Comparison of ENCODE assay signal across 17 cellular contexts in the genomic region with DNA sequence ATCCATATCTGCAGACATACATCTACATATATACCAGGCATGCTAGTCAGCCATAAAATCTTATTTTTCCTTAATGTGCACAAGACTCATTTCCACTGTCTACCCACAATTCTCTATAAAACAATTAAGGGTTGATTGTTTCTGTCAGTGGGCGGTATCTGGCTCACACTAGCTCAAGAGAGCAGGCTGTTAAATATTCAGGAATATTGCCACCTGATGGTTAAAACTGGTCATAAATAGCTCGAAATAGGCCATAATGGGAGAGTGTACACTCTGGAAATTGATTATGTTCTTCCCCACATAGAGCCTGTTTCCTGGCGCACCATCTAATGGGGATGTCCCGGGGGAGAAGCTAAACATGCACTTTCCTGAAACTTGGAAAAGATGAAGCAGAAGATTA.
DNase-seq lines count a peak whose midpoint lies in the region; ATAC-seq and TF ChIP-seq lines count a peak whose summit lies in the region.
"Had no signal": no experiment of that assay in that cellular context is flagged by ENCODE, and none has a peak within 500 bp of the region (broad histone marks: within the 10 kb centered on the region; RNA-seq: fewer than 3 reads in every experiment).

No MANE protein-coding gene starts in this region.

- ATAC-seq in left lung (peak; percentile 38), GM21390 (IDR thresholded peaks at IDR 0.05; ENCODE audit: unreplicated experiment) (no peak)
- ATAC-seq: activated naive CD8-positive, alpha-beta T cell treated with anti-CD3 and anti-CD28 coated beads, Interleukin-2, amount 50 U/mL, for 24 hours; stimulated activated naive B cell treated with anti-CD40 and anti-IgM and Interleukin-4, amounts not matched to agents 10 μg/mL and 1 μg/mL and 100 μg/mL, for 72 hours had no signal

- no peak overlapping the region for H3K4me2 ChIP-seq in mammary epithelial cell (ENCODE audit: insufficient read depth, low read depth, low read length)
- H3K4me2 ChIP-seq: neural progenitor cell had no signal

- H3K4me1 ChIP-seq in mammary epithelial cell (ENCODE audit: insufficient read depth, low read length) = no peaks in the 10 kb centered on the region
- no peaks in the 10 kb centered on the region for H3K4me1 ChIP-seq in left lung
- H3K4me1 ChIP-seq in esophagus muscularis mucosa = peaks cover 0 to 5% (median 2%) of the 10 kb centered on the region in 4 donors
- no peaks in the 10 kb centered on the region for H3K4me1 ChIP-seq in colonic mucosa
- H3K4me1 ChIP-seq: neural progenitor cell had no signal

- DNase-seq in NCI-H1694 treated with DMSO at 0.1 percent for 48 hours (lab: John Stamatoyannopoulos, UW) = peak; percentile 12
- no peak for DNase-seq in NCI-H1694 (lab: John Stamatoyannopoulos, UW)
- DNase-seq in H4 (ENCODE audit: low spot score) = peak; percentile 8
- peak; percentile 28 for DNase-seq in mammary epithelial cell
- DNase-seq in left lung = no peak
- no peak for DNase-seq in esophagus muscularis mucosa (ENCODE audit: extremely low spot score)
- no peak for DNase-seq in colonic mucosa
- DNase-seq: 8988T; activated naive CD8-positive, alpha-beta T cell treated with anti-CD3 and anti-CD28 coated beads, Interleukin-2, amount 50 U/mL, for 24 hours; caudate nucleus; DMS79 treated with DMSO at 0.1 percent for 48 hours; effector memory CD4-positive, alpha-beta T cell; hypothalamus; NCI-H146; stimulated activated naive B cell treated with anti-CD40 and anti-IgM and Interleukin-4, amounts not matched to agents 10 μg/mL and 1 μg/mL and 100 μg/mL, for 72 hours had no signal

- H3K79me2 ChIP-seq in mammary epithelial cell (ENCODE audit: insufficient read depth, low read length) = no peaks in the 10 kb centered on the region

- no peak overlapping the region for H3K4me3 ChIP-seq in mammary epithelial cell (replicated peaks in 1 of 3; ENCODE audit: insufficient read depth in 1 of 3, low read depth in 2 of 3, low read length in 3 of 3)
- no peak overlapping the region for H3K4me3 ChIP-seq in left lung
- H3K4me3 ChIP-seq in esophagus muscularis mucosa = no peak overlapping the region
- H3K4me3 ChIP-seq in colonic mucosa = no peak overlapping the region
- H3K4me3 ChIP-seq: neural progenitor cell had no signal

- no peaks in the 10 kb centered on the region for H4K20me1 ChIP-seq in mammary epithelial cell (ENCODE audit: insufficient read depth, low read length)

- no TSS peak for BruUV-seq in mammary epithelial cell (replicated peaks; lab: Mats Ljungman, UMichigan)

- WGBS in mammary epithelial cell (ENCODE audit: low coverage, missing lambda C conversion rate) = 66% methylated on average over 4 of the region's 4 CpGs
- 87% methylated on average over 4 of the region's 4 CpGs for WGBS in esophagus muscularis mucosa

- intact Hi-C loops in mammary epithelial cell (cut with micrococcal nuclease) (loop anchor here (2.0 kb wide), 1 partner anchor 870 kb away; no protein-coding TSS in a partner anchor), left lung (cut with DNase I) (no loop called here), esophagus muscularis mucosa (cut with DNase I) (no loop called here), colonic mucosa (cut with DNase I) (no loop called here)

- no peaks in the 10 kb centered on the region for H3K36me3 ChIP-seq in mammary epithelial cell (ENCODE audit: insufficient read depth, low read length)
- no peaks in the 10 kb centered on the region for H3K36me3 ChIP-seq in left lung
- no peaks in the 10 kb centered on the region for H3K36me3 ChIP-seq in esophagus muscularis mucosa
- no peaks in the 10 kb centered on the region for H3K36me3 ChIP-seq in colonic mucosa
- H3K36me3 ChIP-seq: neural progenitor cell had no signal

- H2AFZ ChIP-seq in mammary epithelial cell (ENCODE audit: low read depth, low read length) = no peak overlapping the region
- H2AFZ ChIP-seq: neural progenitor cell had no signal

- H3K9me3 ChIP-seq in mammary epithelial cell (replicated peaks; ENCODE audit: insufficient read depth, low read length) (no peaks in the 10 kb centered on the region), left lung (no peaks in the 10 kb centered on the region), esophagus muscularis mucosa (no peaks in the 10 kb centered on the region), colonic mucosa (no peaks in the 10 kb centered on the region)

- no peak for TF ChIP-seq EP300 in esophagus muscularis mucosa (IDR thresholded peaks at IDR 0.05)

- in situ Hi-C loops in mammary epithelial cell (cut with MboI; ENCODE audit: low sequenced_read_pairs in 2 of 2) = no loop called here

- no peak overlapping the region for H3K27ac ChIP-seq in mammary epithelial cell (ENCODE audit: insufficient read depth, low read depth, low read length)
- H3K27ac ChIP-seq in left lung = no peak overlapping the region
- no peak overlapping the region for H3K27ac ChIP-seq in esophagus muscularis mucosa (replicated peaks in 1 of 4)
- no peak overlapping the region for H3K27ac ChIP-seq in colonic mucosa
- H3K27ac ChIP-seq: neural progenitor cell had no signal

- H3K9ac ChIP-seq in mammary epithelial cell (ENCODE audit: insufficient read depth, low read length) (no peak overlapping the region), colonic mucosa (ENCODE audit: low read depth in 2 of 2, low read length in 2 of 2) (no peak overlapping the region)
- H3K9ac ChIP-seq: neural progenitor cell had no signal

- TF ChIP-seq POLR2A in esophagus muscularis mucosa (IDR thresholded peaks at IDR 0.05; ENCODE audit: low read depth) = no peak

- H3K27me3 ChIP-seq in mammary epithelial cell (ENCODE audit: insufficient read depth, low read length) (no peaks in the 10 kb centered on the region), left lung (no peaks in the 10 kb centered on the region), esophagus muscularis mucosa (no peaks in the 10 kb centered on the region), colonic mucosa (no peaks in the 10 kb centered on the region)
- H3K27me3 ChIP-seq: neural progenitor cell had no signal

- dilution Hi-C loops in mammary epithelial cell (cut with HindIII; ENCODE audit: low sequenced_read_pairs) = no loop called here

- CTCF ChIA-PET in mammary epithelial cell (lab: Charles Lee; ENCODE audit: low non-redundant PET) = interaction anchor here (0.5 to 1.0 kb wide), 2 partner anchors 30 to 891 kb away, joined by 3 to 5 read pairs; no protein-coding TSS in a partner anchor

- TF ChIP-seq CTCF in mammary epithelial cell (conservative IDR thresholded peaks at IDR 0.05 in 1 of 2, IDR thresholded peaks at IDR 0.05 in 1 of 2; ENCODE audit: extremely low read depth in 1 of 2, insufficient read depth in 1 of 2, low read depth in 1 of 2, low read length in 2 of 2) (peak; percentile 0 to 28), left lung (IDR thresholded peaks at IDR 0.05) (no peak), esophagus muscularis mucosa (IDR thresholded peaks at IDR 0.05) (peak in 1 of 3 experiments; percentile 12), colonic mucosa (IDR thresholded peaks at IDR 0.05) (no peak)

Comparison
In these comparisons a context has a peak if more than half of its experiments do, and no peak if none do; other contexts are left out.
1. DNase-seq: peak in NCI-H1694 treated with DMSO at 0.1 percent for 48 hours (single experiment), H4 (single experiment) and mammary epithelial cell (single experiment); none in NCI-H1694 (single experiment), left lung (0 of 2), esophagus muscularis mucosa (single experiment) and colonic mucosa (single experiment).
2. CTCF ChIP-seq: peak in mammary epithelial cell (2 of 2); none in left lung (0 of 2) and colonic mucosa (single experiment).